8 cellular contexts compared by ENCODE assay signal in genomic region chr6:797479-798077, GRCh38.
A peak's percentile ranks its signal among the peaks of the same experiment; 100 is the strongest.
DNase-seq lines count a peak whose midpoint lies in the region; ATAC-seq and TF ChIP-seq lines count a peak whose summit lies in the region.

No MANE protein-coding gene starts in this region.

- H3K27ac ChIP-seq in parathyroid adenoma: no peak overlapping the region

- DNase-seq in A172 (ENCODE audit: low spot score) (peak; percentile 50), GF-D8 (lab: John Stamatoyannopoulos, UW) (peak; percentile 8), NCI-H2171 (lab: John Stamatoyannopoulos, UW) (peak; percentile 4), foreskin fibroblast (peak; percentile 55 to 86)
- peak; percentile 26 to 46 for DNase-seq in activated CD4-positive, alpha-beta T cell treated with anti-CD3 and anti-CD28 coated beads, Interleukin-2, amount 50 U/mL, for 48 hours
- no peak for DNase-seq in activated T-helper 1 cell treated with anti-CD3 and anti-CD28 coated beads, Interleukin-12 subunit alpha, Interleukin-12 subunit beta, Interleukin-2, Interleukin-4 antibody, amounts not matched to agents 30 ng/mL and 10 ng/mL and 1 ng/mL, durations not matched to agents 14 hours and 24 hours and 36 hours (ENCODE audit: low spot score)

- no peak overlapping the region for H3K9ac ChIP-seq in parathyroid adenoma

- H3K9me3 Mint-ChIP-seq in activated T-helper 1 cell treated with anti-CD3 and anti-CD28 coated beads, Interleukin-12 subunit alpha, Interleukin-12 subunit beta, Interleukin-2, Interleukin-4 antibody, amounts not matched to agents 30 ng/mL and 10 ng/mL and 1 ng/mL, durations not matched to agents 14 hours and 24 hours and 36 hours: no peaks in the 10 kb centered on the region

- H3K4me1 ChIP-seq in parathyroid adenoma: no peaks in the 10 kb centered on the region

- no peaks in the 10 kb centered on the region for H3K79me2 ChIP-seq in parathyroid adenoma

- no peaks in the 10 kb centered on the region for H3K9me3 ChIP-seq in parathyroid adenoma (ENCODE audit: control insufficient read depth, low read length)

- H3K4me3 ChIP-seq in foreskin fibroblast (ENCODE audit: low read depth in 1 of 2, low read length in 2 of 2) (no peak overlapping the region), parathyroid adenoma (ENCODE audit: low read depth, low read length) (no peak overlapping the region)

- no peak overlapping the region for H2AFZ ChIP-seq in parathyroid adenoma

- H3K36me3 ChIP-seq in parathyroid adenoma (ENCODE audit: control insufficient read depth, insufficient read depth, low read length): no peaks in the 10 kb centered on the region

- no peaks in the 10 kb centered on the region for H3K36me3 Mint-ChIP-seq in activated T-helper 1 cell treated with anti-CD3 and anti-CD28 coated beads, Interleukin-12 subunit alpha, Interleukin-12 subunit beta, Interleukin-2, Interleukin-4 antibody, amounts not matched to agents 30 ng/mL and 10 ng/mL and 1 ng/mL, durations not matched to agents 14 hours and 24 hours and 36 hours (ENCODE audit: low read depth)

- intact Hi-C loops in activated T-helper 1 cell treated with anti-CD3 and anti-CD28 coated beads, Interleukin-12 subunit alpha, Interleukin-12 subunit beta, Interleukin-2, Interleukin-4 antibody, amounts not matched to agents 30 ng/mL and 10 ng/mL and 1 ng/mL, durations not matched to agents 14 hours and 24 hours and 36 hours (cut with micrococcal nuclease): loop anchor here (1.0 to 10.0 kb wide), 6 partner anchors 107 to 639 kb away; no protein-coding TSS in a partner anchor

- no peak overlapping the region for H3K4me3 Mint-ChIP-seq in activated T-helper 1 cell treated with anti-CD3 and anti-CD28 coated beads, Interleukin-12 subunit alpha, Interleukin-12 subunit beta, Interleukin-2, Interleukin-4 antibody, amounts not matched to agents 30 ng/mL and 10 ng/mL and 1 ng/mL, durations not matched to agents 14 hours and 24 hours and 36 hours

- H3K4me2 ChIP-seq in parathyroid adenoma (ENCODE audit: low read length): no peak overlapping the region

- peak; percentile 72 for TF ChIP-seq CTCF in foreskin fibroblast (IDR thresholded peaks at IDR 0.05; ENCODE audit: low read depth, low read length)
- TF ChIP-seq CTCF in parathyroid adenoma (IDR thresholded peaks at IDR 0.05): peak; percentile 66

- no peak for ATAC-seq in HG02678 (IDR thresholded peaks at IDR 0.05; ENCODE audit: unreplicated experiment)

- peaks cover 8% of the 10 kb centered on the region for H3K27me3 ChIP-seq in parathyroid adenoma (ENCODE audit: control insufficient read depth, insufficient read depth, low read length)

- H3K27me3 Mint-ChIP-seq in activated T-helper 1 cell treated with anti-CD3 and anti-CD28 coated beads, Interleukin-12 subunit alpha, Interleukin-12 subunit beta, Interleukin-2, Interleukin-4 antibody, amounts not matched to agents 30 ng/mL and 10 ng/mL and 1 ng/mL, durations not matched to agents 14 hours and 24 hours and 36 hours (ENCODE audit: insufficient read depth): peaks cover 48% of the 10 kb centered on the region

- H3K4me1 Mint-ChIP-seq in activated T-helper 1 cell treated with anti-CD3 and anti-CD28 coated beads, Interleukin-12 subunit alpha, Interleukin-12 subunit beta, Interleukin-2, Interleukin-4 antibody, amounts not matched to agents 30 ng/mL and 10 ng/mL and 1 ng/mL, durations not matched to agents 14 hours and 24 hours and 36 hours (ENCODE audit: low read depth): no peaks in the 10 kb centered on the region

- H3K27ac Mint-ChIP-seq in activated T-helper 1 cell treated with anti-CD3 and anti-CD28 coated beads, Interleukin-12 subunit alpha, Interleukin-12 subunit beta, Interleukin-2, Interleukin-4 antibody, amounts not matched to agents 30 ng/mL and 10 ng/mL and 1 ng/mL, durations not matched to agents 14 hours and 24 hours and 36 hours: no peak overlapping the region
